Comparison of ENCODE assay signal across 23 cellular contexts in genomic region chrX:30949554-30949953, GRCh38.
DNase-seq lines count a peak whose midpoint lies in the region; ATAC-seq and TF ChIP-seq lines count a peak whose summit lies in the region.
"Had no signal": no experiment of that assay in that cellular context is flagged by ENCODE, and none has a peak within 500 bp of the region (broad histone marks: within the 10 kb centered on the region; RNA-seq: fewer than 3 reads in every experiment).

No MANE protein-coding gene starts in this region.

- no peaks in the 10 kb centered on the region for H3K36me3 ChIP-seq in GM23338 (ENCODE audit: insufficient read depth)
- H3K36me3 ChIP-seq: HAP-1 had no signal

- H2AFZ ChIP-seq in GM23338: no peak overlapping the region
- H2AFZ ChIP-seq: PC-9 had no signal

- no peak overlapping the region for H3K4me2 ChIP-seq in GM23338
- H3K4me2 ChIP-seq: A549, PC-9 had no signal

- no peaks in the 10 kb centered on the region for H3F3A ChIP-seq in GM23338 (replicated peaks; ENCODE audit: low read depth)

- no peak overlapping the region for H3K4me3 ChIP-seq in GM23338
- H3K4me3 ChIP-seq: A549, HAP-1, PC-9, SK-N-MC had no signal

- no peak overlapping the region for H3K4me3 Mint-ChIP-seq in GM23338
- H3K4me3 Mint-ChIP-seq in central memory CD8-positive, alpha-beta T cell: no peak overlapping the region
- no peak overlapping the region for H3K4me3 Mint-ChIP-seq in effector memory CD8-positive, alpha-beta T cell
- H3K4me3 Mint-ChIP-seq in stimulated activated memory B cell treated with anti-CD40 and anti-IgM and Interleukin-4, amounts not matched to agents 10 μg/mL and 1 μg/mL and 100 μg/mL, for 72 hours: no peak overlapping the region
- H3K4me3 Mint-ChIP-seq: B cell, CD14-positive monocyte had no signal

- DNase-seq in GM23338 (ENCODE audit: low spot score): peak; percentile 44
- DNase-seq in NCI-H82 (lab: John Stamatoyannopoulos, UW): peak; percentile 76
- DNase-seq in central memory CD8-positive, alpha-beta T cell (ENCODE audit: low spot score in 2 of 2): no peak
- peak; percentile 51 for DNase-seq in iPS-NIHi7 (ENCODE audit: extremely low spot score)
- DNase-seq in effector memory CD8-positive, alpha-beta T cell: no peak
- no peak for DNase-seq in NCI-H2227 (lab: John Stamatoyannopoulos, UW; ENCODE audit: unreplicated experiment)
- DNase-seq: DMS53, KBM-7, MM.1S, NCI-H1048, NCI-H1417 treated with DMSO at 0.1 percent for 48 hours, NCI-H187, NCI-H69, PC-9, RPMI8226, SHP77 treated with DMSO at 0.1 percent for 48 hours, SW 1271 had no signal

- no peak overlapping the region for H3K27ac Mint-ChIP-seq in GM23338
- peak overlapping the region; percentile 73 for H3K27ac Mint-ChIP-seq in central memory CD8-positive, alpha-beta T cell (ENCODE audit: low read depth)
- H3K27ac Mint-ChIP-seq in effector memory CD8-positive, alpha-beta T cell: no peak overlapping the region
- no peak overlapping the region for H3K27ac Mint-ChIP-seq in stimulated activated memory B cell treated with anti-CD40 and anti-IgM and Interleukin-4, amounts not matched to agents 10 μg/mL and 1 μg/mL and 100 μg/mL, for 72 hours
- H3K27ac Mint-ChIP-seq: B cell, CD14-positive monocyte had no signal

- no peak overlapping the region for H3K27ac ChIP-seq in GM23338 (ENCODE audit: low read depth)
- H3K27ac ChIP-seq: A549, PC-9, SK-N-MC had no signal

- TF ChIP-seq CTCF in GM23338 (conservative IDR thresholded peaks at IDR 0.05; ENCODE audit: low read depth in 2 of 2): peak in 1 of 2 experiments; percentile 17; a peak in 2 of 4 replicates

- H3K9me2 ChIP-seq in GM23338 (ENCODE audit: insufficient read depth): no peaks in the 10 kb centered on the region

- no peaks in the 10 kb centered on the region for H3K4me1 ChIP-seq in GM23338 (ENCODE audit: insufficient read depth)
- H3K4me1 ChIP-seq: A549, HAP-1 had no signal

- no peaks in the 10 kb centered on the region for H4K20me1 ChIP-seq in GM23338 (replicated peaks; ENCODE audit: insufficient read depth)

- H3K9me3 Mint-ChIP-seq in GM23338: peaks cover 4% of the 10 kb centered on the region; the same call in 2 of the 3 replicates
- no peaks in the 10 kb centered on the region for H3K9me3 Mint-ChIP-seq in central memory CD8-positive, alpha-beta T cell
- no peaks in the 10 kb centered on the region for H3K9me3 Mint-ChIP-seq in effector memory CD8-positive, alpha-beta T cell
- H3K9me3 Mint-ChIP-seq in stimulated activated memory B cell treated with anti-CD40 and anti-IgM and Interleukin-4, amounts not matched to agents 10 μg/mL and 1 μg/mL and 100 μg/mL, for 72 hours: peaks cover 5% of the 10 kb centered on the region

- H3K79me2 ChIP-seq in GM23338 (replicated peaks; ENCODE audit: insufficient read depth): no peaks in the 10 kb centered on the region

- ATAC-seq in GM23338: peak; percentile 75
- no peak for ATAC-seq in central memory CD8-positive, alpha-beta T cell (replicated peaks; ENCODE audit: extremely low read depth, poor library complexity, severe bottlenecking)
- no peak for ATAC-seq in effector memory CD8-positive, alpha-beta T cell (replicated peaks)
- ATAC-seq in stimulated activated memory B cell treated with anti-CD40 and anti-IgM and Interleukin-4, amounts not matched to agents 10 μg/mL and 1 μg/mL and 100 μg/mL, for 72 hours: no peak

- no peaks in the 10 kb centered on the region for H3K27me3 Mint-ChIP-seq in GM23338 (ENCODE audit: insufficient read depth, low read depth, poor library complexity)
- peaks cover 9% of the 10 kb centered on the region for H3K27me3 Mint-ChIP-seq in central memory CD8-positive, alpha-beta T cell
- peaks cover 9 to 10% of the 10 kb centered on the region in 2 donors for H3K27me3 Mint-ChIP-seq in effector memory CD8-positive, alpha-beta T cell
- H3K27me3 Mint-ChIP-seq in stimulated activated memory B cell treated with anti-CD40 and anti-IgM and Interleukin-4, amounts not matched to agents 10 μg/mL and 1 μg/mL and 100 μg/mL, for 72 hours: peaks cover 6% of the 10 kb centered on the region
- H3K27me3 Mint-ChIP-seq: B cell had no signal

- no peaks in the 10 kb centered on the region for H3K36me3 Mint-ChIP-seq in GM23338 (ENCODE audit: low read depth)
- no peaks in the 10 kb centered on the region for H3K36me3 Mint-ChIP-seq in central memory CD8-positive, alpha-beta T cell (ENCODE audit: insufficient read depth)
- H3K36me3 Mint-ChIP-seq in effector memory CD8-positive, alpha-beta T cell (ENCODE audit: insufficient read depth): no peaks in the 10 kb centered on the region
- no peaks in the 10 kb centered on the region for H3K36me3 Mint-ChIP-seq in stimulated activated memory B cell treated with anti-CD40 and anti-IgM and Interleukin-4, amounts not matched to agents 10 μg/mL and 1 μg/mL and 100 μg/mL, for 72 hours
- H3K36me3 Mint-ChIP-seq: CD14-positive monocyte had no signal

- no peaks in the 10 kb centered on the region for H3K27me3 ChIP-seq in GM23338 (ENCODE audit: insufficient read depth)

- no peaks in the 10 kb centered on the region for H3K4me1 Mint-ChIP-seq in GM23338
- H3K4me1 Mint-ChIP-seq in central memory CD8-positive, alpha-beta T cell: no peaks in the 10 kb centered on the region
- no peaks in the 10 kb centered on the region for H3K4me1 Mint-ChIP-seq in effector memory CD8-positive, alpha-beta T cell (ENCODE audit: low read depth in 2 of 2)
- no peaks in the 10 kb centered on the region for H3K4me1 Mint-ChIP-seq in stimulated activated memory B cell treated with anti-CD40 and anti-IgM and Interleukin-4, amounts not matched to agents 10 μg/mL and 1 μg/mL and 100 μg/mL, for 72 hours
- H3K4me1 Mint-ChIP-seq: B cell, CD14-positive monocyte had no signal

TF ChIP-seq in GM23338, 12 proteins besides CTCF, POLR2A, EP300 and RAD21:
- TF ChIP-seq ZNF462 (CRISPR knock-in tag; IDR thresholded peaks at IDR 0.05) (0 out of 2 replicates have a peak, but pooled peaks have one; percentile 5), EZH2phosphoT487 (IDR thresholded peaks at IDR 0.05; ENCODE audit: unreplicated experiment) (no peak)

Comparison
In these comparisons a context has a peak if more than half of its experiments do, and no peak if none do; other contexts are left out.
1. DNase-seq: peak in GM23338 (single experiment), NCI-H82 (single experiment) and iPS-NIHi7 (single experiment); none in central memory CD8-positive, alpha-beta T cell (0 of 2), effector memory CD8-positive, alpha-beta T cell (0 of 3) and NCI-H2227 (single experiment).